In genomic region chr7:117582219-117582704, GRCh38 we compare ENCODE assay signal across 1 cellular context.
TF ChIP-seq lines count a peak whose summit lies in the region.

No MANE protein-coding gene starts in this region.

TF ChIP-seq in HEK293, 187 proteins besides CTCF, POLR2A, EP300 and RAD21 (continued from another document):
- peak; percentile 36; the same call in 1 of the 2 replicates for TF ChIP-seq ZBTB20 (tag by site-specific recombination; IDR thresholded peaks at IDR 0.05)
- TF ChIP-seq KLF8 (tag by site-specific recombination; IDR thresholded peaks at IDR 0.05): peak; percentile 53; the same call in 1 of the 2 replicates
- TF ChIP-seq ZBTB44 (tag by site-specific recombination; IDR thresholded peaks at IDR 0.05): 0 out of 2 replicates have a peak, but pooled peaks have one; percentile 48
- peak; percentile 37; the same call in 1 of the 2 replicates for TF ChIP-seq ZNF184 (tag by site-specific recombination; IDR thresholded peaks at IDR 0.05)
- peak; percentile 68; the same call in 1 of the 2 replicates for TF ChIP-seq MZF1 (tag by site-specific recombination; IDR thresholded peaks at IDR 0.05; ENCODE audit: borderline replicate concordance)
- TF ChIP-seq ZNF747 (tag by site-specific recombination; IDR thresholded peaks at IDR 0.05): no peak
- no peak for TF ChIP-seq ZNF624 (tag by site-specific recombination; IDR thresholded peaks at IDR 0.05)
